ENCODE assay signal across 23 cellular contexts in genomic region chr6:21134401-21134800, GRCh38.
"Had no signal": no experiment of that assay in that cellular context is flagged by ENCODE, and none has a peak within 500 bp of the region (broad histone marks: within the 10 kb centered on the region; RNA-seq: fewer than 3 reads in every experiment).

No MANE protein-coding gene starts in this region.

- DNase-seq: effector CD4-positive, alpha-beta T cell; heart right ventricle; hypothalamus; kidney; left cardiac atrium; left ventricle myocardium inferior; mesenchymal stem cell; naive B cell; posterior cingulate gyrus; spleen; stimulated activated CD4-positive, alpha-beta T cell treated with anti-CD3 and anti-CD28 coated beads, Interleukin-15, amount 100 ng/mL, for 24 hours; stimulated activated CD4-positive, alpha-beta T cell treated with anti-CD3 and anti-CD28 coated beads, Interleukin-1b, Interleukin-23, amount 100 ng/mL, for 48 hours; stimulated activated CD4-positive, alpha-beta T cell treated with anti-CD3 and anti-CD28 coated beads, Interleukin-4, amount 100 ng/mL, for 24 hours; stimulated activated naive B cell treated with anti-CD40 and anti-IgM and Interleukin-4, amounts not matched to agents 10 μg/mL and 1 μg/mL and 100 μg/mL, for 72 hours; stimulated activated naive CD8-positive, alpha-beta T cell treated with anti-CD3 and anti-CD28 coated beads, Interleukin-15, amount 100 ng/mL, for 72 hours; testis; upper lobe of right lung had no signal

- ATAC-seq: heart right ventricle; left cardiac atrium; sciatic nerve; stimulated activated naive B cell treated with anti-CD40 and anti-IgM and Interleukin-4, amounts not matched to agents 10 μg/mL and 1 μg/mL and 100 μg/mL, for 72 hours; stimulated activated naive CD8-positive, alpha-beta T cell treated with anti-CD3 and anti-CD28 coated beads, Interleukin-15, amount 100 ng/mL, for 72 hours; upper lobe of right lung had no signal

- H3K27me3 ChIP-seq: heart right ventricle, spleen, testis, tibial nerve, upper lobe of right lung, vagina had no signal

- H3K27ac ChIP-seq: coronary artery, heart right ventricle, left ventricle myocardium inferior, spleen, testis, tibial nerve, upper lobe of right lung, vagina had no signal

- H3K9me3 ChIP-seq: heart right ventricle, left ventricle myocardium inferior, spleen, testis, tibial nerve, upper lobe of right lung, vagina had no signal

- H3K27ac Mint-ChIP-seq: nephron progenitor cell; stimulated activated naive CD8-positive, alpha-beta T cell treated with anti-CD3 and anti-CD28 coated beads, Interleukin-15, amount 100 ng/mL, for 72 hours had no signal

- H3K4me1 Mint-ChIP-seq: stimulated activated naive CD8-positive, alpha-beta T cell treated with anti-CD3 and anti-CD28 coated beads, Interleukin-15, amount 100 ng/mL, for 72 hours had no signal

- H3K9me3 Mint-ChIP-seq: naive B cell; nephron progenitor cell; stimulated activated naive B cell treated with anti-CD40 and anti-IgM and Interleukin-4, amounts not matched to agents 10 μg/mL and 1 μg/mL and 100 μg/mL, for 72 hours; stimulated activated naive CD8-positive, alpha-beta T cell treated with anti-CD3 and anti-CD28 coated beads, Interleukin-15, amount 100 ng/mL, for 72 hours had no signal

- H3K4me1 ChIP-seq: upper lobe of right lung had no signal

- H3K4me3 Mint-ChIP-seq: naive B cell; stimulated activated naive B cell treated with anti-CD40 and anti-IgM and Interleukin-4, amounts not matched to agents 10 μg/mL and 1 μg/mL and 100 μg/mL, for 72 hours; stimulated activated naive CD8-positive, alpha-beta T cell treated with anti-CD3 and anti-CD28 coated beads, Interleukin-15, amount 100 ng/mL, for 72 hours had no signal

- H3K4me3 ChIP-seq: coronary artery, heart right ventricle, left ventricle myocardium inferior, lung, spleen, testis, tibial nerve, upper lobe of right lung, vagina had no signal

- H3K27me3 Mint-ChIP-seq: naive B cell; stimulated activated naive B cell treated with anti-CD40 and anti-IgM and Interleukin-4, amounts not matched to agents 10 μg/mL and 1 μg/mL and 100 μg/mL, for 72 hours; stimulated activated naive CD8-positive, alpha-beta T cell treated with anti-CD3 and anti-CD28 coated beads, Interleukin-15, amount 100 ng/mL, for 72 hours had no signal

- H3K36me3 ChIP-seq: heart right ventricle, left ventricle myocardium inferior, tibial nerve, upper lobe of right lung, vagina had no signal
